Comparison of ENCODE assay signal across 1 cellular context in the genomic region with DNA sequence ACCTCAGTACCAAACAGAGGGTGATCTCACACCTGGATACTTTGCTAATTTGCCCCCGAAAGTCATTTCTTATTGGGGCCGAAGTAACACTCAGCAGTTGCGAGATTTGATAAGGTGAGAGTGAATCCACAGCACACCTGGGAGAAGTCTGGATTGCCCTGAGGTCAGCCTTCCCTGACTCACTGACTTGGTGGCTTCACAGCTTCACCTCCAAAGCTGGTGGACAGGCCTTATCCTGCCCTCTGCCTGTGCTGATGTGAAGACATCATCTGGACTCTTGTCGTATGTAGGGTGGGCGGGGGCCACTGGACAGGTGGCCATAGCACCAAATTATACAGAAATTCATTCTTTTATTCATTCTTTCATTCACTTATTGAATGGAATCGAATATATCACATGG.
TF ChIP-seq lines count a peak whose summit lies in the region.

No MANE protein-coding gene starts in this region.

TF ChIP-seq in K562, 482 proteins besides CTCF, POLR2A, EP300 and RAD21 (continued from another document):
- TF ChIP-seq, protein P1, sequence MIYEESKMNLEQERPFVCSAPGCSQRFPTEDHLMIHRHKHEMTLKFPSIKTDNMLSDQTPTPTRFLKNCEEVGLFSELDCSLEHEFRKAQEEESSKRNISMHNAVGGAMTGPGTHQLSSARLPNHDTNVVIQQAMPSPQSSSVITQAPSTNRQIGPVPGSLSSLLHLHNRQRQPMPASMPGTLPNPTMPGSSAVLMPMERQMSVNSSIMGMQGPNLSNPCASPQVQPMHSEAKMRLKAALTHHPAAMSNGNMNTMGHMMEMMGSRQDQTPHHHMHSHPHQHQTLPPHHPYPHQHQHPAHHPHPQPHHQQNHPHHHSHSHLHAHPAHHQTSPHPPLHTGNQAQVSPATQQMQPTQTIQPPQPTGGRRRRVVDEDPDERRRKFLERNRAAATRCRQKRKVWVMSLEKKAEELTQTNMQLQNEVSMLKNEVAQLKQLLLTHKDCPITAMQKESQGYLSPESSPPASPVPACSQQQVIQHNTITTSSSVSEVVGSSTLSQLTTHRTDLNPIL (CRISPR knock-in tag; IDR thresholded peaks at IDR 0.05): no peak
- TF ChIP-seq ZNF143 (CRISPR knock-in tag; IDR thresholded peaks at IDR 0.05) (no peak), IFI16 (CRISPR knock-in tag; IDR thresholded peaks at IDR 0.05) (no peak), TRIM24 (IDR thresholded peaks at IDR 0.05) (no peak), DNMT1 (IDR thresholded peaks at IDR 0.05) (no peak), ZNF311 (CRISPR knock-in tag; IDR thresholded peaks at IDR 0.05) (no peak)
- TF ChIP-seq, protein P2, sequence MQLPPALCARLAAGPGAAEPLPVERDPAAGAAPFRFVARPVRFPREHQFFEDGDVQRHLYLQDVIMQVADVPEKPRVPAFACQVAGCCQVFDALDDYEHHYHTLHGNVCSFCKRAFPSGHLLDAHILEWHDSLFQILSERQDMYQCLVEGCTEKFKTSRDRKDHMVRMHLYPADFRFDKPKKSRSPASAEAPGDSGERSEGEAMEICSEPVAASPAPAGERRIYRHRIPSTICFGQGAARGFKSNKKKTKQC (CRISPR knock-in tag; IDR thresholded peaks at IDR 0.05): no peak
- TF ChIP-seq, protein P3, sequence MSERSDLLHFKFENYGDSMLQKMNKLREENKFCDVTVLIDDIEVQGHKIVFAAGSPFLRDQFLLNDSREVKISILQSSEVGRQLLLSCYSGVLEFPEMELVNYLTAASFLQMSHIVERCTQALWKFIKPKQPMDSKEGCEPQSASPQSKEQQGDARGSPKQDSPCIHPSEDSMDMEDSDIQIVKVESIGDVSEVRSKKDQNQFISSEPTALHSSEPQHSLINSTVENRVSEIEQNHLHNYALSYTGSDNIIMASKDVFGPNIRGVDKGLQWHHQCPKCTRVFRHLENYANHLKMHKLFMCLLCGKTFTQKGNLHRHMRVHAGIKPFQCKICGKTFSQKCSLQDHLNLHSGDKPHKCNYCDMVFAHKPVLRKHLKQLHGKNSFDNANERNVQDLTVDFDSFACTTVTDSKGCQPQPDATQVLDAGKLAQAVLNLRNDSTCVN (CRISPR knock-in tag; IDR thresholded peaks at IDR 0.05): no peak
